In the genomic region with DNA sequence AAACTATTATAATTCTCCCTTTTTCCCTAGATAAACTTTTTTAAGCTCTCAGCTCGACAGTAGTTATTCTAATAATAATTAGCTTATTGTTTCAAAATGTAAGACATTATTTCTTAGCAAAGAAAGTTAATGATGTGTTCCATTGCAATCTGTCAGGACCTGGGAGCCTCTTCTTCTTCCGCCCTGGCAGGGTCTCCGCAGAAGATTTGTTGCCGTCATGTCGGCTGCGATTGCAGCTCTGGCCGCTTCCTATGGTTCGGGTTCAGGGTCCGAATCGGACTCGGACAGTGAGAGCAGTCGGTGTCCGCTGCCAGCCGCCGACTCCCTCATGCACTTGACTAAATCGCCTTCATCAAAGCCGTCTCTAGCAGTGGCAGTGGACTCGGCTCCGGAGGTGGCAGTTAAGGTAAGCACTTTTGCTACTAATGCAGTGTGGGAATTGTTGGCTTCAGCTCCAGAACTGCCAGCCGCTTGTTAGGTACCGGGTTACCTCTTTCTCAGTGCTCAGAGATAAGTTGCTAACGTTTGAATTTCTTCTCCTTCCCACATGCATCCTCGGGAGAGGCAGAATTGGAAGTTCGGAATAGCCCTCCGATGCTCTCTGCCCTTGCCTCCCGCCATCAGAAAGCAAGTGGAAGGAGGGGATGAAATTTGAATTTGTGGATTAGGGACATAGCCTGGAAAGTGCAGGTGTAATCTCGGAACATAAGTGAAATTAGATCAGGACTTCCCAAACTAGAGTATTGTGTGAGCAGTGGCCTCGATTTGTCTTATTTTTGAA, we compare ENCODE assay signal across 8 cellular contexts. TPM values are rescaled to one million over a fixed set of nuclear protein-coding genes. Genes with fewer than 3 reads are reported as not detected.
A peak's percentile ranks its signal among the peaks of the same experiment; 100 is the strongest.
DNase-seq lines count a peak whose midpoint lies in the region; ATAC-seq and TF ChIP-seq lines count a peak whose summit lies in the region.

A gene (plus strand): TSS at position 200 of the 781 bp plus-strand sequence. CDS start 18 bp downstream, at position 218.

- no peaks in the 10 kb centered on the region for H3K9me3 ChIP-seq in CD4-positive, alpha-beta T cell (ENCODE audit: control insufficient read depth, low read length)
- H3K9me3 ChIP-seq in adipocyte (ENCODE audit: control insufficient read depth, low read length) (no peaks in the 10 kb centered on the region), hepatocyte (ENCODE audit: low read depth) (no peaks in the 10 kb centered on the region), skeletal muscle satellite cell (replicated peaks; ENCODE audit: low read length) (no peaks in the 10 kb centered on the region)

- H3K79me2 ChIP-seq in hepatocyte: peaks cover 78% of the 10 kb centered on the region

- peaks cover 2% of the 10 kb centered on the region for H3K27me3 Mint-ChIP-seq in CD4-positive, alpha-beta T cell

- peak within 1 kb of the TSS; percentile 87 for H3K4me2 ChIP-seq in hepatocyte
- H3K4me2 ChIP-seq in skeletal muscle satellite cell (ENCODE audit: low read length): peak within 1 kb of the TSS; percentile 91

- no peak within 1 kb of the TSS for H3K27ac Mint-ChIP-seq in CD4-positive, alpha-beta T cell

- peaks cover 50% of the 10 kb centered on the region for H3K4me1 ChIP-seq in adipocyte (ENCODE audit: control insufficient read depth, insufficient read depth, low read length)
- peaks cover 12% of the 10 kb centered on the region for H3K4me1 ChIP-seq in hepatocyte (ENCODE audit: insufficient read depth)
- peaks cover 24% of the 10 kb centered on the region for H3K4me1 ChIP-seq in skeletal muscle satellite cell (ENCODE audit: control insufficient read depth, insufficient read depth, low read length)

- peak within 1 kb of the TSS; percentile 78 for H3K27ac ChIP-seq in CD4-positive, alpha-beta T cell (ENCODE audit: low read depth, low read length)
- H3K27ac ChIP-seq in hepatocyte: peak within 1 kb of the TSS; percentile 93

- H3K36me3 ChIP-seq in adipocyte (ENCODE audit: control insufficient read depth, insufficient read depth, low read length, severe bottlenecking) (no peaks in the 10 kb centered on the region), hepatocyte (replicated peaks; ENCODE audit: insufficient read depth, low read depth) (no peaks in the 10 kb centered on the region), skeletal muscle satellite cell (ENCODE audit: insufficient read depth, low read length) (peaks cover 5% of the 10 kb centered on the region)

- H3K36me3 Mint-ChIP-seq in CD4-positive, alpha-beta T cell (ENCODE audit: low read depth): peaks cover 10% of the 10 kb centered on the region

- CTCF ChIA-PET in CD4-positive, alpha-beta T cell (lab: Charles Lee): interaction anchor here (1.0 kb wide), 1 partner anchor 8 kb away, joined by 3 read pairs; no protein-coding TSS in a partner anchor

- H2AFZ ChIP-seq in hepatocyte: peak within 1 kb of the TSS; percentile 82

- peak; percentile 60 for ATAC-seq in CD4-positive, alpha-beta T cell (ENCODE audit: poor library complexity)
- ATAC-seq in GM19395 (IDR thresholded peaks at IDR 0.05; ENCODE audit: unreplicated experiment) (peak; percentile 64), HG03469 (IDR thresholded peaks at IDR 0.05; ENCODE audit: unreplicated experiment) (peak; percentile 34), SK-N-SH treated with all-trans-retinoic acid at 6 μM for 48 hours (peak; percentile 34)

- peaks cover 2% of the 10 kb centered on the region for H3K27me3 ChIP-seq in CD4-positive, alpha-beta T cell (ENCODE audit: control insufficient read depth, insufficient read depth, low read length)
- H3K27me3 ChIP-seq in adipocyte (replicated peaks; ENCODE audit: control insufficient read depth, insufficient read depth, low read length): no peaks in the 10 kb centered on the region
- no peaks in the 10 kb centered on the region for H3K27me3 ChIP-seq in hepatocyte
- H3K27me3 ChIP-seq in skeletal muscle satellite cell (ENCODE audit: control insufficient read depth, insufficient read depth, low read length): no peaks in the 10 kb centered on the region

- H3K4me3 ChIP-seq in adipocyte (ENCODE audit: low read length) (peak within 1 kb of the TSS; percentile 97), hepatocyte (peak within 1 kb of the TSS; percentile 62), skeletal muscle satellite cell (ENCODE audit: low read length) (peak within 1 kb of the TSS; percentile 93)

- TF ChIP-seq CTCF in CD4-positive, alpha-beta T cell (IDR thresholded peaks at IDR 0.05): no peak
- TF ChIP-seq CTCF in hepatocyte (IDR thresholded peaks at IDR 0.05; ENCODE audit: poor library complexity): no peak

- POLR2A ChIA-PET in CD4-positive, alpha-beta T cell (lab: Charles Lee): interaction anchor here (0.7 to 3.8 kb wide), 18 partner anchors 8 to 1919 kb away, joined by 3 to 18 read pairs (median 4); a partner anchor contains a TSS

- DNase-seq in CD4-positive, alpha-beta T cell: peak; percentile 38 to 66 (median 44)
- DNase-seq in adipocyte (ENCODE audit: low read depth) (peak; percentile 84), hepatocyte (ENCODE audit: low spot score) (peak; percentile 70), DMS153 (lab: John Stamatoyannopoulos, UW) (no peak)

- WGBS in hepatocyte (ENCODE audit: low lambda C conversion rate, missing lambda C conversion rate): 1% methylated on average over 28 of the region's 28 CpGs

- no peaks in the 10 kb centered on the region for H3K9me3 Mint-ChIP-seq in CD4-positive, alpha-beta T cell

- H3K9ac ChIP-seq in adipocyte (ENCODE audit: low read length): peak within 1 kb of the TSS; percentile 97
- peak within 1 kb of the TSS; percentile 96 for H3K9ac ChIP-seq in skeletal muscle satellite cell (ENCODE audit: low read depth, low read length)

- intact Hi-C loops in CD4-positive, alpha-beta T cell (cut with DNase I, micrococcal nuclease): loop anchor here (2.0 to 10.0 kb wide), 5 partner anchors 16 to 1904 kb away; a partner anchor contains a TSS

- H3K9me2 ChIP-seq in hepatocyte (replicated peaks; ENCODE audit: insufficient read depth): no peaks in the 10 kb centered on the region

- H3K4me3 Mint-ChIP-seq in CD4-positive, alpha-beta T cell: no peak within 1 kb of the TSS

- peaks cover 15% of the 10 kb centered on the region for H4K20me1 ChIP-seq in hepatocyte (ENCODE audit: insufficient read depth, poor library complexity, severe bottlenecking)

- peaks cover 13% of the 10 kb centered on the region for H3K4me1 Mint-ChIP-seq in CD4-positive, alpha-beta T cell (ENCODE audit: low read depth)

TF ChIP-seq in SK-N-SH treated with all-trans-retinoic acid at 6 μM for 48 hours, 23 proteins besides CTCF, POLR2A, EP300 and RAD21:
- TF ChIP-seq SNAI2 (CRISPR knock-in tag; IDR thresholded peaks at IDR 0.05) (no peak), RARB (CRISPR knock-in tag; IDR thresholded peaks at IDR 0.05) (no peak), BACH2 (CRISPR knock-in tag; IDR thresholded peaks at IDR 0.05; ENCODE audit: borderline replicate concordance) (no peak), ZNF8 (CRISPR knock-in tag; IDR thresholded peaks at IDR 0.05) (no peak), ZC3H10 (CRISPR knock-in tag; IDR thresholded peaks at IDR 0.05) (no peak), ZNF70 (CRISPR knock-in tag; IDR thresholded peaks at IDR 0.05) (no peak)
- TF ChIP-seq, protein P1, sequence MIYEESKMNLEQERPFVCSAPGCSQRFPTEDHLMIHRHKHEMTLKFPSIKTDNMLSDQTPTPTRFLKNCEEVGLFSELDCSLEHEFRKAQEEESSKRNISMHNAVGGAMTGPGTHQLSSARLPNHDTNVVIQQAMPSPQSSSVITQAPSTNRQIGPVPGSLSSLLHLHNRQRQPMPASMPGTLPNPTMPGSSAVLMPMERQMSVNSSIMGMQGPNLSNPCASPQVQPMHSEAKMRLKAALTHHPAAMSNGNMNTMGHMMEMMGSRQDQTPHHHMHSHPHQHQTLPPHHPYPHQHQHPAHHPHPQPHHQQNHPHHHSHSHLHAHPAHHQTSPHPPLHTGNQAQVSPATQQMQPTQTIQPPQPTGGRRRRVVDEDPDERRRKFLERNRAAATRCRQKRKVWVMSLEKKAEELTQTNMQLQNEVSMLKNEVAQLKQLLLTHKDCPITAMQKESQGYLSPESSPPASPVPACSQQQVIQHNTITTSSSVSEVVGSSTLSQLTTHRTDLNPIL (CRISPR knock-in tag; IDR thresholded peaks at IDR 0.05; ENCODE audit: low read depth): no peak
- TF ChIP-seq, protein P2, sequence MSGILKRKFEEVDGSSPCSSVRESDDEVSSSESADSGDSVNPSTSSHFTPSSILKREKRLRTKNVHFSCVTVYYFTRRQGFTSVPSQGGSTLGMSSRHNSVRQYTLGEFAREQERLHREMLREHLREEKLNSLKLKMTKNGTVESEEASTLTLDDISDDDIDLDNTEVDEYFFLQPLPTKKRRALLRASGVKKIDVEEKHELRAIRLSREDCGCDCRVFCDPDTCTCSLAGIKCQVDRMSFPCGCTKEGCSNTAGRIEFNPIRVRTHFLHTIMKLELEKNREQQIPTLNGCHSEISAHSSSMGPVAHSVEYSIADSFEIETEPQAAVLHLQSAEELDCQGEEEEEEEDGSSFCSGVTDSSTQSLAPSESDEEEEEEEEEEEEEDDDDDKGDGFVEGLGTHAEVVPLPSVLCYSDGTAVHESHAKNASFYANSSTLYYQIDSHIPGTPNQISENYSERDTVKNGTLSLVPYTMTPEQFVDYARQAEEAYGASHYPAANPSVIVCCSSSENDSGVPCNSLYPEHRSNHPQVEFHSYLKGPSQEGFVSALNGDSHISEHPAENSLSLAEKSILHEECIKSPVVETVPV (CRISPR knock-in tag; IDR thresholded peaks at IDR 0.05): no peak
- TF ChIP-seq, protein P3, sequence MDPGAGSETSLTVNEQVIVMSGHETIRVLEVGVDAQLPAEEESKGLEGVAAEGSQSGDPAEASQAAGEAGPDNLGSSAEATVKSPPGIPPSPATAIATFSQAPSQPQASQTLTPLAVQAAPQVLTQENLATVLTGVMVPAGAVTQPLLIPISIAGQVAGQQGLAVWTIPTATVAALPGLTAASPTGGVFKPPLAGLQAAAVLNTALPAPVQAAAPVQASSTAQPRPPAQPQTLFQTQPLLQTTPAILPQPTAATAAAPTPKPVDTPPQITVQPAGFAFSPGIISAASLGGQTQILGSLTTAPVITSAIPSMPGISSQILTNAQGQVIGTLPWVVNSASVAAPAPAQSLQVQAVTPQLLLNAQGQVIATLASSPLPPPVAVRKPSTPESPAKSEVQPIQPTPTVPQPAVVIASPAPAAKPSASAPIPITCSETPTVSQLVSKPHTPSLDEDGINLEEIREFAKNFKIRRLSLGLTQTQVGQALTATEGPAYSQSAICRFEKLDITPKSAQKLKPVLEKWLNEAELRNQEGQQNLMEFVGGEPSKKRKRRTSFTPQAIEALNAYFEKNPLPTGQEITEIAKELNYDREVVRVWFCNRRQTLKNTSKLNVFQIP (CRISPR knock-in tag; IDR thresholded peaks at IDR 0.05; ENCODE audit: borderline replicate concordance, low read depth): no peak

RNA-seq across cellular contexts. Expression of the gene that starts here (rescaled TPM):
- 10 to 100 TPM; 26.0 to 29.5 TPM for total RNA-seq in CD4-positive, alpha-beta T cell
- 19.9 and 20.8 TPM in 2 replicates for total RNA-seq in hepatocyte
- polyA plus RNA-seq in hepatocyte: 13.9 and 26.9 TPM in 2 replicates
- 14.6 and 17.0 TPM in 2 replicates for total RNA-seq in skeletal muscle satellite cell (2012; rRNA removed)
